24 cellular contexts compared by ENCODE assay signal in the genomic region with DNA sequence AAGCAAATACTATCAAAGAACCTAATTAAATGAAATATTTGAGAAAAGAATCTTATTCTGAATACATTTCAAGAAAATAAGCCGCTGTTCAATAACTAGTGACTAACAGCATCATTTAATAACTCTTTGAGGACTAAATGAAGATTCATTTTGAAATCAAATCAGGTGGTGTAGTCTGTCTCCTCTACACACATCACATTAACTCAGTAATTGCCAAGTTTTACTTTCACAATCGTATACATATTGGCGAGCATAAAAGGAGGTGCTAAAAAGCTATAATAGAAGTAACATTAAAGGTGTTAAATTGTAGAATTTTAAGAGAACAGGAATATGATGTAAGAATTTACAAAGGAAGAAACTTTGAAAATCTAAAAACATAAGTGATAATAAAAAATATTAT.
"Had no signal": no experiment of that assay in that cellular context is flagged by ENCODE, and none has a peak within 500 bp of the region (broad histone marks: within the 10 kb centered on the region; RNA-seq: fewer than 3 reads in every experiment).

No MANE protein-coding gene starts in this region.

- ATAC-seq: Panc1, PC-3, SK-N-SH treated with all-trans-retinoic acid at 6 μM for 48 hours had no signal

- H3K27ac ChIP-seq: HL-60, RWPE1 had no signal

- DNase-seq: IMR-90, Karpas-422, KG1, MG63, NCI-H1092, NCI-H1105 treated with DMSO at 0.1 percent for 48 hours, NCI-H1417 treated with DMSO at 0.1 percent for 48 hours, NCI-H146, NCI-H1694 treated with DMSO at 0.1 percent for 48 hours, NCI-H1930, NCI-H2081, NCI-H2107, NCI-H2227 treated with DMSO at 0.1 percent for 48 hours, NCI-H446, NCI-H510A, NCI-H524 treated with DMSO at 0.1 percent for 48 hours, NCI-H69, NCI-H774, PC-3, SHP77 had no signal

- H3K36me3 ChIP-seq: MG63 had no signal

- H3K27me3 ChIP-seq: MG63 had no signal

- H3K4me3 ChIP-seq: MG63 had no signal

- H3K9me3 ChIP-seq: MG63 had no signal
